In the genomic region with DNA sequence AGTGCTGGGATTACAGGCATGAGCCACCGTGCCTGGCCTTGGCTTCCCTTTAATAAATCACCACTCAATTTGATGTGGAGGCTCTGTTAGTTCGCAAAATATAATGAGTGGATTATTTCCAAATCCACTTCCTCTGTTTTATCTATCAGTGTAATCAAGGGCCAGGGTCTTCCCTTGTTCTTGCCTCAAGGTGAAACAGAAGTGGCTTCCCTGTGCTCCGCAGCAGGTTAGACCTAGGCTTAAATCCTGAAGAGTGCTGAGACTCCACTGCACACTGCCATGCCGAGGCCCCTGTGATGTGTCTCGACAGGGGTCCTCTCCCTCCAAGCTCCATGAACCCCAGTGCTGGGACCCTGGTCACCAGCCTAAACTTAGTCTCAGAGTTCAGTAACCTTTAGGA, we compare ENCODE assay signal across 24 cellular contexts.
"Had no signal": no experiment of that assay in that cellular context is flagged by ENCODE, and none has a peak within 500 bp of the region (broad histone marks: within the 10 kb centered on the region; RNA-seq: fewer than 3 reads in every experiment).

No MANE protein-coding gene starts in this region.

- H3K9me3 Mint-ChIP-seq: natural killer cell treated with Interleukin-12 subunit alpha and Interleukin-12 subunit beta and Interleukin-15 and Interleukin-18, amount 100 ng/mL, for 72 hours; neural progenitor cell; stimulated activated memory B cell treated with anti-CD40 and anti-IgM and Interleukin-4, amounts not matched to agents 10 μg/mL and 1 μg/mL and 100 μg/mL, for 72 hours; stimulated activated naive CD8-positive, alpha-beta T cell treated with anti-CD3 and anti-CD28 coated beads, Interleukin-15, Interleukin-2, amounts not matched to agents 100 ng/mL and 50 ng/mL, for 24 hours had no signal

- H3K4me1 ChIP-seq: colonic mucosa, neural progenitor cell, tibial artery had no signal

- H3K4me3 ChIP-seq: colonic mucosa, lung, neural progenitor cell, pancreas, spleen, tibial artery had no signal

- H3K4me1 Mint-ChIP-seq: neural progenitor cell; stimulated activated memory B cell treated with anti-CD40 and anti-IgM and Interleukin-4, amounts not matched to agents 10 μg/mL and 1 μg/mL and 100 μg/mL, for 72 hours had no signal

- H3K4me3 Mint-ChIP-seq: natural killer cell treated with Interleukin-12 subunit alpha and Interleukin-12 subunit beta and Interleukin-15 and Interleukin-18, amount 100 ng/mL, for 72 hours; neural progenitor cell; stimulated activated memory B cell treated with anti-CD40 and anti-IgM and Interleukin-4, amounts not matched to agents 10 μg/mL and 1 μg/mL and 100 μg/mL, for 72 hours; stimulated activated naive CD8-positive, alpha-beta T cell treated with anti-CD3 and anti-CD28 coated beads, Interleukin-15, Interleukin-2, amounts not matched to agents 100 ng/mL and 50 ng/mL, for 24 hours had no signal

- H3K27ac Mint-ChIP-seq: natural killer cell treated with Interleukin-12 subunit alpha and Interleukin-12 subunit beta and Interleukin-15 and Interleukin-18, amount 100 ng/mL, for 72 hours; neural progenitor cell; progenitor cell of endocrine pancreas; stimulated activated memory B cell treated with anti-CD40 and anti-IgM and Interleukin-4, amounts not matched to agents 10 μg/mL and 1 μg/mL and 100 μg/mL, for 72 hours; stimulated activated naive CD8-positive, alpha-beta T cell treated with anti-CD3 and anti-CD28 coated beads, Interleukin-15, Interleukin-2, amounts not matched to agents 100 ng/mL and 50 ng/mL, for 24 hours had no signal

- H3K36me3 Mint-ChIP-seq: natural killer cell treated with Interleukin-12 subunit alpha and Interleukin-12 subunit beta and Interleukin-15 and Interleukin-18, amount 100 ng/mL, for 72 hours; neural progenitor cell; stimulated activated memory B cell treated with anti-CD40 and anti-IgM and Interleukin-4, amounts not matched to agents 10 μg/mL and 1 μg/mL and 100 μg/mL, for 72 hours had no signal

- H3K36me3 ChIP-seq: colonic mucosa, neural progenitor cell, pancreas, spleen, tibial artery had no signal

- H3K9me3 ChIP-seq: colonic mucosa, pancreas, spleen, tibial artery had no signal

- H3K27ac ChIP-seq: foreskin keratinocyte, neural progenitor cell, tibial artery had no signal

- H3K27me3 ChIP-seq: colonic mucosa, foreskin keratinocyte, neural progenitor cell, pancreas, spleen, tibial artery had no signal

- DNase-seq: colonic mucosa; effector CD4-positive, alpha-beta T cell; head of caudate nucleus; hippocampal formation; left colon; left ventricle myocardium superior; mesenchymal stem cell; midbrain; nucleus accumbens; pancreas; retina; spleen; stimulated activated CD4-positive, alpha-beta T cell treated with anti-CD3 and anti-CD28 coated beads, Interleukin-15, amount 100 ng/mL, for 24 hours; stimulated activated CD4-positive, alpha-beta T cell treated with anti-CD3 and anti-CD28 coated beads, Interleukin-1b, Interleukin-23, amount 100 ng/mL, for 48 hours; stimulated activated CD4-positive, alpha-beta T cell treated with anti-CD3 and anti-CD28 coated beads, Interleukin-4, amount 100 ng/mL, for 24 hours; tibial artery had no signal

- ATAC-seq: left colon; left ventricle myocardium superior; natural killer cell treated with Interleukin-12 subunit alpha and Interleukin-12 subunit beta and Interleukin-15 and Interleukin-18, amount 100 ng/mL, for 72 hours; pancreas; sciatic nerve; stimulated activated memory B cell treated with anti-CD40 and anti-IgM and Interleukin-4, amounts not matched to agents 10 μg/mL and 1 μg/mL and 100 μg/mL, for 72 hours had no signal

- H3K27me3 Mint-ChIP-seq: natural killer cell treated with Interleukin-12 subunit alpha and Interleukin-12 subunit beta and Interleukin-15 and Interleukin-18, amount 100 ng/mL, for 72 hours; progenitor cell of endocrine pancreas; stimulated activated naive CD8-positive, alpha-beta T cell treated with anti-CD3 and anti-CD28 coated beads, Interleukin-15, Interleukin-2, amounts not matched to agents 100 ng/mL and 50 ng/mL, for 24 hours had no signal
